In genomic region chr17:55710410-55710809, GRCh38 we compare ENCODE assay signal across 15 cellular contexts. TPM values are rescaled to one million over a fixed set of nuclear protein-coding genes. Genes with fewer than 3 reads are reported as not detected.
A peak's percentile ranks its signal among the peaks of the same experiment; 100 is the strongest.
DNase-seq lines count a peak whose midpoint lies in the region; ATAC-seq and TF ChIP-seq lines count a peak whose summit lies in the region.
"Had no signal": no experiment of that assay in that cellular context is flagged by ENCODE, and none has a peak within 500 bp of the region (broad histone marks: within the 10 kb centered on the region; RNA-seq: fewer than 3 reads in every experiment).

No MANE protein-coding gene starts in this region.

- no peak for TF ChIP-seq POLR2A in NB4 (IDR thresholded peaks at IDR 0.05; ENCODE audit: extremely low read depth, insufficient read length)

- H3K27ac ChIP-seq in neutrophil = peak overlapping the region; percentile 35
- H3K27ac ChIP-seq: ovary had no signal

- ATAC-seq in HG03571 (IDR thresholded peaks at IDR 0.05; ENCODE audit: unreplicated experiment) = no peak
- ATAC-seq in natural killer cell treated with Interleukin-12 subunit alpha and Interleukin-12 subunit beta and Interleukin-15 and Interleukin-18, amount 100 ng/mL, for 72 hours = no peak
- ATAC-seq: HCT116, Panc1 had no signal

- peaks cover 8 to 21% of the 10 kb centered on the region in 2 donors for H3K27me3 Mint-ChIP-seq in natural killer cell treated with Interleukin-12 subunit alpha and Interleukin-12 subunit beta and Interleukin-15 and Interleukin-18, amount 100 ng/mL, for 72 hours

- no peak overlapping the region for H3K4me3 ChIP-seq in NB4 (ENCODE audit: low read depth, low read length)
- H3K4me3 ChIP-seq in cardiac fibroblast (replicated peaks in 1 of 2; ENCODE audit: low read depth in 2 of 2, low read length in 2 of 2) = no peak overlapping the region
- no peak overlapping the region for H3K4me3 ChIP-seq in neutrophil (ENCODE audit: low read depth in 1 of 2, low read length in 1 of 2)
- H3K4me3 ChIP-seq: ovary had no signal

- no peaks in the 10 kb centered on the region for H3K36me3 Mint-ChIP-seq in natural killer cell treated with Interleukin-12 subunit alpha and Interleukin-12 subunit beta and Interleukin-15 and Interleukin-18, amount 100 ng/mL, for 72 hours
- H3K36me3 Mint-ChIP-seq: activated naive CD8-positive, alpha-beta T cell had no signal

- H3K9me3 Mint-ChIP-seq in natural killer cell treated with Interleukin-12 subunit alpha and Interleukin-12 subunit beta and Interleukin-15 and Interleukin-18, amount 100 ng/mL, for 72 hours = no peaks in the 10 kb centered on the region

- H3K9me3 ChIP-seq in neutrophil = no peaks in the 10 kb centered on the region
- H3K9me3 ChIP-seq: ovary had no signal

- H3K27ac Mint-ChIP-seq in natural killer cell treated with Interleukin-12 subunit alpha and Interleukin-12 subunit beta and Interleukin-15 and Interleukin-18, amount 100 ng/mL, for 72 hours = no peak overlapping the region
- H3K27ac Mint-ChIP-seq: activated naive CD8-positive, alpha-beta T cell had no signal

- H3K4me3 Mint-ChIP-seq in natural killer cell treated with Interleukin-12 subunit alpha and Interleukin-12 subunit beta and Interleukin-15 and Interleukin-18, amount 100 ng/mL, for 72 hours = no peak overlapping the region
- H3K4me3 Mint-ChIP-seq: activated naive CD8-positive, alpha-beta T cell had no signal

- in situ Hi-C loops in Caki2 (cut with HindIII; ENCODE audit: low pct_unique_long_range_greater_than_20kb, low sequenced_read_pairs) = no loop called here

- no peaks in the 10 kb centered on the region for H3K36me3 ChIP-seq in neutrophil
- H3K36me3 ChIP-seq: ovary had no signal

- no peaks in the 10 kb centered on the region for H3K27me3 ChIP-seq in neutrophil
- H3K27me3 ChIP-seq: ovary had no signal

- TF ChIP-seq CTCF in NB4 (IDR thresholded peaks at IDR 0.05; ENCODE audit: low read depth, low read length) = no peak
- TF ChIP-seq CTCF in cardiac fibroblast (IDR thresholded peaks at IDR 0.05; ENCODE audit: low read depth, low read length) = no peak
- TF ChIP-seq CTCF in neutrophil (IDR thresholded peaks at IDR 0.05) = no peak

- DNase-seq in Caki2 (ENCODE audit: low read depth) (peak; percentile 13), NB4 (ENCODE audit: low read depth) (peak; percentile 47), cardiac fibroblast (ENCODE audit: low read depth in 2 of 2) (peak; percentile 28 to 42), activated gamma-delta T cell treated with Interleukin-2 at 50 U/mL for 16 hours (no peak)
- no peak for DNase-seq in central memory CD4-positive, alpha-beta T cell
- no peak for DNase-seq in natural killer cell treated with Interleukin-12 subunit alpha and Interleukin-12 subunit beta and Interleukin-15 and Interleukin-18, amount 100 ng/mL, for 72 hours (ENCODE audit: low spot score)
- DNase-seq: AML-193, NCI-H226, ovary had no signal

- no peaks in the 10 kb centered on the region for H3K4me1 Mint-ChIP-seq in natural killer cell treated with Interleukin-12 subunit alpha and Interleukin-12 subunit beta and Interleukin-15 and Interleukin-18, amount 100 ng/mL, for 72 hours (ENCODE audit: low read depth in 2 of 2)

- H3K4me1 ChIP-seq in neutrophil (ENCODE audit: control insufficient read depth in 1 of 2, insufficient read depth in 1 of 2, low read depth in 1 of 2, low read length in 1 of 2) = peaks cover 14 to 22% of the 10 kb centered on the region in 2 experiments

RNA-seq across cellular contexts. Expression of gene TMEM100, which starts 12.3 kb away (rescaled TPM):
- not detected in 2 replicates for total RNA-seq in Caki2 (2014; rRNA removed; shearing (Covaris generic); ENCODE audit: low replicate concordance)
- not detected for total RNA-seq in natural killer cell treated with Interleukin-12 subunit alpha and Interleukin-12 subunit beta and Interleukin-15 and Interleukin-18, amount 100 ng/mL, for 72 hours
- total RNA-seq: T-helper 1 cell treated with Interleukin-12 subunit alpha and Interleukin-12 subunit beta and Interleukin-4 antibody, amounts not matched to agents 30 ng/mL and 1 ng/mL, for 36 hours had no signal

RNA-seq across cellular contexts. Expression of gene PCTP, which starts 40.4 kb away (rescaled TPM):
- total RNA-seq in Caki2 (2014; rRNA removed; shearing (Covaris generic); ENCODE audit: low replicate concordance) = 27.9 and 39.6 TPM in 2 replicates
- total RNA-seq in natural killer cell treated with Interleukin-12 subunit alpha and Interleukin-12 subunit beta and Interleukin-15 and Interleukin-18, amount 100 ng/mL, for 72 hours = 10 to 100 TPM; 10.5 to 19.8 TPM

Comparison
In these comparisons a context has a peak if more than half of its experiments do, and no peak if none do; other contexts are left out.
1. DNase-seq: peak in Caki2 (single experiment), NB4 (single experiment) and cardiac fibroblast (2 of 2); none in central memory CD4-positive, alpha-beta T cell (single experiment), natural killer cell treated with Interleukin-12 subunit alpha and Interleukin-12 subunit beta and Interleukin-15 and Interleukin-18, amount 100 ng/mL, for 72 hours (single experiment) and activated gamma-delta T cell treated with Interleukin-2 at 50 U/mL for 16 hours (single experiment).